18 cellular contexts compared by ENCODE assay signal in genomic region chr19:3809881-3810707, GRCh38. TPM values are rescaled to one million over a fixed set of nuclear protein-coding genes. Genes with fewer than 3 reads are reported as not detected.
DNase-seq lines count a peak whose midpoint lies in the region; ATAC-seq and TF ChIP-seq lines count a peak whose summit lies in the region.
"Had no signal": no experiment of that assay in that cellular context is flagged by ENCODE, and none has a peak within 500 bp of the region (broad histone marks: within the 10 kb centered on the region; RNA-seq: fewer than 3 reads in every experiment).

No MANE protein-coding gene starts in this region.

- H3K36me3 Mint-ChIP-seq in memory B cell = peaks cover 2% of the 10 kb centered on the region
- H3K36me3 Mint-ChIP-seq: CD8-positive, alpha-beta memory T cell had no signal

- no peaks in the 10 kb centered on the region for H3K36me3 ChIP-seq in BLaER1

- H3K4me1 Mint-ChIP-seq in memory B cell = peaks cover 25% of the 10 kb centered on the region
- H3K4me1 Mint-ChIP-seq: brain had no signal

- H3K9me3 Mint-ChIP-seq in memory B cell = no peaks in the 10 kb centered on the region
- H3K9me3 Mint-ChIP-seq: brain; CD8-positive, alpha-beta memory T cell had no signal

- TF ChIP-seq POLR2A in GM18505 (IDR thresholded peaks at IDR 0.05; ENCODE audit: borderline replicate concordance, extremely low read depth, insufficient read depth, insufficient read length) = peak; percentile 30

- ATAC-seq in GM18505 (IDR thresholded peaks at IDR 0.05; ENCODE audit: unreplicated experiment) = no peak
- ATAC-seq in memory B cell (ENCODE audit: low read depth) = peak; percentile 70
- no peak for ATAC-seq in GM18858 (IDR thresholded peaks at IDR 0.05; ENCODE audit: unreplicated experiment)
- no peak for ATAC-seq in GM18517 (IDR thresholded peaks at IDR 0.05; ENCODE audit: unreplicated experiment)
- ATAC-seq: esophagus mucosa had no signal

- H3K27ac Mint-ChIP-seq in memory B cell = peak overlapping the region; percentile 68
- H3K27ac Mint-ChIP-seq: brain; dendritic cell treated with granulocyte-macrophage colony-stimulating factor and Interleukin-4, amounts not matched to agents 40 ng/mL and 50 ng/mL, for 4 days had no signal

- no peaks in the 10 kb centered on the region for H4K20me1 ChIP-seq in BLaER1

- H3K4me2 ChIP-seq in BLaER1 = peak overlapping the region; percentile 87

- H3K9me3 ChIP-seq in BLaER1 = no peaks in the 10 kb centered on the region

- DNase-seq in NCI-H526 (lab: John Stamatoyannopoulos, UW) = peak; percentile 76 to 89
- DNase-seq in memory B cell (ENCODE audit: low spot score in 2 of 2) = peak; percentile 43 to 75
- no peak for DNase-seq in activated CD4-positive, CD25-positive, alpha-beta regulatory T cell treated with anti-CD3 and anti-CD28 coated beads, Interleukin-2, amount 50 U/mL, for 72 hours
- DNase-seq in dermis blood vessel endothelial cell = no peak
- DNase-seq: ACHN; activated naive CD4-positive, alpha-beta T cell treated with anti-CD3 and anti-CD28 coated beads, Interleukin-2, amount 50 U/mL, for 16 hours; CD8-positive, alpha-beta memory T cell; GOT3; midbrain had no signal

- peaks cover 66% of the 10 kb centered on the region for H3K4me1 ChIP-seq in BLaER1
- H3K4me1 ChIP-seq: parathyroid adenoma had no signal

- peak overlapping the region; percentile 76 for H3K27ac ChIP-seq in BLaER1
- H3K27ac ChIP-seq: parathyroid adenoma had no signal

- H3K27me3 Mint-ChIP-seq in memory B cell = peaks cover 5% of the 10 kb centered on the region
- H3K27me3 Mint-ChIP-seq: CD8-positive, alpha-beta memory T cell had no signal

- no peak overlapping the region for H3K4me3 ChIP-seq in BLaER1
- H3K4me3 ChIP-seq: skin epidermis had no signal

- H3K9ac ChIP-seq in BLaER1 = peak overlapping the region; percentile 54
- H3K9ac ChIP-seq: parathyroid adenoma had no signal

- no peaks in the 10 kb centered on the region for H3K27me3 ChIP-seq in BLaER1

- H3K4me3 Mint-ChIP-seq in memory B cell = peak overlapping the region; percentile 29
- H3K4me3 Mint-ChIP-seq: brain; dendritic cell treated with granulocyte-macrophage colony-stimulating factor and Interleukin-4, amounts not matched to agents 40 ng/mL and 50 ng/mL, for 4 days had no signal

RNA-seq across cellular contexts. Expression of gene MATK, which starts 23.9 kb away (rescaled TPM):
- total RNA-seq in dermis blood vessel endothelial cell = 0.19 and 0.34 TPM in 2 replicates

RNA-seq across cellular contexts. Expression of gene RAX2, which starts 38.1 kb away (rescaled TPM):
- total RNA-seq in dermis blood vessel endothelial cell = not detected in 2 replicates
- total RNA-seq: CD8-positive, alpha-beta memory T cell; esophagus mucosa had no signal

RNA-seq across cellular contexts. Expression of gene MRPL54, which starts 47.6 kb away (rescaled TPM):
- 30.3 and 55.8 TPM in 2 replicates for total RNA-seq in dermis blood vessel endothelial cell

RNA-seq across cellular contexts. Expression of gene APBA3, which starts 48.6 kb away (rescaled TPM):
- total RNA-seq in dermis blood vessel endothelial cell = 26.5 and 33.5 TPM in 2 replicates

RNA-seq across cellular contexts. Expression of gene ZFR2, which starts 58.7 kb away (rescaled TPM):
- total RNA-seq in dermis blood vessel endothelial cell = 0.17 TPM in 1 of 2 replicates, not detected in the other
- total RNA-seq: esophagus mucosa had no signal

Comparison
In these comparisons a context has a peak if more than half of its experiments do, and no peak if none do; other contexts are left out.
1. DNase-seq: peak in NCI-H526 (2 of 2) and memory B cell (2 of 2); none in activated CD4-positive, CD25-positive, alpha-beta regulatory T cell treated with anti-CD3 and anti-CD28 coated beads, Interleukin-2, amount 50 U/mL, for 72 hours (single experiment) and dermis blood vessel endothelial cell (single experiment).